In genomic region chr2:191693778-191694177, GRCh38 we compare ENCODE assay signal across 15 cellular contexts. TPM values are rescaled to one million over a fixed set of nuclear protein-coding genes. Genes with fewer than 3 reads are reported as not detected.
A peak's percentile ranks its signal among the peaks of the same experiment; 100 is the strongest.
DNase-seq lines count a peak whose midpoint lies in the region; ATAC-seq and TF ChIP-seq lines count a peak whose summit lies in the region.
"Had no signal": no experiment of that assay in that cellular context is flagged by ENCODE, and none has a peak within 500 bp of the region (broad histone marks: within the 10 kb centered on the region; RNA-seq: fewer than 3 reads in every experiment).

No MANE protein-coding gene starts in this region.

- H3K27me3 ChIP-seq in OCI-LY3 (ENCODE audit: low read depth, low read length) (no peaks in the 10 kb centered on the region), dorsolateral prefrontal cortex (peaks cover 0 to 11% (median 0%) of the 10 kb centered on the region in 45 donors)

- peaks cover 47% of the 10 kb centered on the region for H3K4me1 ChIP-seq in OCI-LY3 (ENCODE audit: low read length)

- intact Hi-C loops in dorsolateral prefrontal cortex (cut with DNase I), result loop anchor here in 1 of 2 donors (5.0 kb wide), 1 partner anchor 126 kb away; no protein-coding TSS in a partner anchor

- DNase-seq in stimulated activated CD4-positive, alpha-beta T cell treated with anti-CD3 and anti-CD28 coated beads, Interleukin-1b, Interleukin-23, amount 100 ng/mL, for 48 hours, result peak; percentile 13
- no peak for DNase-seq in stimulated activated CD4-positive, alpha-beta T cell treated with anti-CD3 and anti-CD28 coated beads, Interleukin-4, amount 100 ng/mL, for 1 hour
- DNase-seq in dorsolateral prefrontal cortex (no peak), T-helper 9 cell (no peak), NCI-H1105 (lab: John Stamatoyannopoulos, UW) (no peak)
- DNase-seq: amniotic stem cell; central memory CD4-positive, alpha-beta T cell; GDM1; left ventricle myocardium inferior; NCI-H1694 treated with DMSO at 0.1 percent for 48 hours; NCI-H446 treated with DMSO at 0.1 percent for 48 hours; SHP77 had no signal

- H2AFZ ChIP-seq in OCI-LY3 (ENCODE audit: low read depth, low read length), result no peak overlapping the region

- H3K4me2 ChIP-seq in OCI-LY3 (ENCODE audit: low read length), result no peak overlapping the region

- H4K20me1 ChIP-seq in OCI-LY3 (ENCODE audit: insufficient read depth, low read length), result peaks cover 5% of the 10 kb centered on the region; the same call in 1 of the 2 replicates

- no peaks in the 10 kb centered on the region for H3K79me2 ChIP-seq in OCI-LY3 (ENCODE audit: low read length)

- H3K36me3 ChIP-seq in OCI-LY3 (replicated peaks; ENCODE audit: low read depth, low read length), result peaks cover 15% of the 10 kb centered on the region
- H3K36me3 ChIP-seq: left ventricle myocardium inferior had no signal

- H3K9me3 ChIP-seq in OCI-LY3 (ENCODE audit: insufficient read depth, low read length), result no peaks in the 10 kb centered on the region
- H3K9me3 ChIP-seq: left ventricle myocardium inferior had no signal

- no peak overlapping the region for H3K4me3 ChIP-seq in OCI-LY3 (ENCODE audit: low read length)
- no peak overlapping the region for H3K4me3 ChIP-seq in dorsolateral prefrontal cortex
- H3K4me3 ChIP-seq: left ventricle myocardium inferior had no signal

- ATAC-seq in HG02852 (IDR thresholded peaks at IDR 0.05; ENCODE audit: unreplicated experiment), result peak; percentile 46
- ATAC-seq in HG03025 (IDR thresholded peaks at IDR 0.05; ENCODE audit: low FRiP score, unreplicated experiment), result no peak

- H3K9ac ChIP-seq in OCI-LY3 (ENCODE audit: low read length), result no peak overlapping the region

- no peak for TF ChIP-seq CTCF in OCI-LY3 (IDR thresholded peaks at IDR 0.05; ENCODE audit: low read depth, low read length)
- no peak for TF ChIP-seq CTCF in dorsolateral prefrontal cortex (IDR thresholded peaks at IDR 0.05 in 54 of 56, conservative IDR thresholded peaks at IDR 0.05 in 2 of 56; ENCODE audit: low read depth in 1 of 56, partially characterized antibody in 56 of 56)

- H3K27ac ChIP-seq in OCI-LY3 (ENCODE audit: low read length), result peak overlapping the region; percentile 98; the same call in 1 of the 2 replicates
- H3K27ac ChIP-seq in dorsolateral prefrontal cortex, result no peak overlapping the region
- H3K27ac ChIP-seq: left ventricle myocardium inferior had no signal

RNA-seq across cellular contexts. Expression of gene NABP1, which starts 15.8 kb away (rescaled TPM):
- total RNA-seq in dorsolateral prefrontal cortex, result 10 to 100 TPM in 15 of 120 experiments, 1 to 10 TPM in 105; 3.6 to 18.7 (median 7.0) TPM
